9 cellular contexts compared by ENCODE assay signal in genomic region chr7:42235734-42236133, GRCh38. TPM values are rescaled to one million over a fixed set of nuclear protein-coding genes. Genes with fewer than 3 reads are reported as not detected.
DNase-seq lines count a peak whose midpoint lies in the region; TF ChIP-seq lines count a peak whose summit lies in the region.
"Had no signal": no experiment of that assay in that cellular context is flagged by ENCODE, and none has a peak within 500 bp of the region (broad histone marks: within the 10 kb centered on the region; RNA-seq: fewer than 3 reads in every experiment).

No MANE protein-coding gene starts in this region.

- peak overlapping the region; percentile 71 for H2BK120ac ChIP-seq in mesenchymal stem cell (ENCODE audit: low read depth, low read length)

- H3K27ac Mint-ChIP-seq in activated naive CD4-positive, alpha-beta T cell treated with anti-CD3 and anti-CD28 coated beads, Interleukin-2, amount 50 U/mL, for 24 hours = no peak overlapping the region

- no peaks in the 10 kb centered on the region for H3K9me3 ChIP-seq in mesenchymal stem cell (ENCODE audit: control insufficient read depth, low read length)
- H3K9me3 ChIP-seq in uterus = no peaks in the 10 kb centered on the region

- H2AFZ ChIP-seq in mesenchymal stem cell (ENCODE audit: low read depth, low read length) = no peak overlapping the region

- peak overlapping the region; percentile 93 for H3K9ac ChIP-seq in mesenchymal stem cell (ENCODE audit: low read length)

- H3K27me3 Mint-ChIP-seq in activated naive CD4-positive, alpha-beta T cell treated with anti-CD3 and anti-CD28 coated beads, Interleukin-2, amount 50 U/mL, for 24 hours = peaks cover 47% of the 10 kb centered on the region

- TF ChIP-seq CTCF in uterus (IDR thresholded peaks at IDR 0.05) = no peak

- peak overlapping the region; percentile 74 for H3K4me3 Mint-ChIP-seq in activated naive CD4-positive, alpha-beta T cell treated with anti-CD3 and anti-CD28 coated beads, Interleukin-2, amount 50 U/mL, for 24 hours

- no peak overlapping the region for H3K27ac ChIP-seq in mesenchymal stem cell (ENCODE audit: low read length, poor library complexity, severe bottlenecking)
- peak overlapping the region; percentile 95 to 99 for H3K27ac ChIP-seq in uterus

- H3K4me1 ChIP-seq in mesenchymal stem cell (ENCODE audit: control insufficient read depth, insufficient read depth, low read depth, low read length) (peaks cover 10% of the 10 kb centered on the region), uterus (peaks cover 7 to 11% of the 10 kb centered on the region in 2 donors)

- no peak overlapping the region for H2BK12ac ChIP-seq in mesenchymal stem cell (ENCODE audit: low read length in 2 of 2)

- H3K36me3 ChIP-seq in mesenchymal stem cell (ENCODE audit: control insufficient read depth in 1 of 2, insufficient read depth in 2 of 2, low read depth in 1 of 2, low read length in 2 of 2) (peaks cover 0 to 6% of the 10 kb centered on the region in 2 experiments), uterus (no peaks in the 10 kb centered on the region)

- no peak overlapping the region for H2BK15ac ChIP-seq in mesenchymal stem cell (ENCODE audit: low read depth, poor library complexity, severe bottlenecking)

- no peak overlapping the region for H2AK5ac ChIP-seq in mesenchymal stem cell (ENCODE audit: low read length, severe bottlenecking)

- peak overlapping the region in 1 of 2 experiments; percentile 37 for H3K4ac ChIP-seq in mesenchymal stem cell (ENCODE audit: low read depth in 1 of 2, low read length in 2 of 2)

- no peak overlapping the region for H4K8ac ChIP-seq in mesenchymal stem cell (ENCODE audit: low read length)

- H3K36me3 Mint-ChIP-seq in activated naive CD4-positive, alpha-beta T cell treated with anti-CD3 and anti-CD28 coated beads, Interleukin-2, amount 50 U/mL, for 24 hours = no peaks in the 10 kb centered on the region

- peak overlapping the region; percentile 71 to 95 for H3K4me3 ChIP-seq in mesenchymal stem cell (ENCODE audit: insufficient read depth in 1 of 2, low read depth in 1 of 2, low read length in 2 of 2)
- H3K4me3 ChIP-seq in uterus = peak overlapping the region; percentile 60 to 80

- peak overlapping the region; percentile 61 to 99 for H3K18ac ChIP-seq in mesenchymal stem cell (ENCODE audit: low read depth in 1 of 2, low read length in 2 of 2)

- H4K91ac ChIP-seq in mesenchymal stem cell (ENCODE audit: low read length) = no peak overlapping the region

- TF ChIP-seq POLR2A in uterus (IDR thresholded peaks at IDR 0.05) = no peak

- peak overlapping the region; percentile 97 for H3K4me2 ChIP-seq in mesenchymal stem cell (ENCODE audit: low read length, poor library complexity, severe bottlenecking)

- H3K4me1 Mint-ChIP-seq in activated naive CD4-positive, alpha-beta T cell treated with anti-CD3 and anti-CD28 coated beads, Interleukin-2, amount 50 U/mL, for 24 hours = peaks cover 13% of the 10 kb centered on the region

- H3K27me3 ChIP-seq in mesenchymal stem cell (ENCODE audit: control insufficient read depth in 1 of 2, insufficient read depth in 1 of 2, low read length in 2 of 2) (no peaks in the 10 kb centered on the region), uterus (no peaks in the 10 kb centered on the region)

- in situ Hi-C loops in T47D (cut with HindIII; ENCODE audit: low pct_unique_long_range_greater_than_20kb, low sequenced_read_pairs) = no loop called here

- peaks cover 8% of the 10 kb centered on the region for H3K79me1 ChIP-seq in mesenchymal stem cell (replicated peaks; ENCODE audit: low read length, poor library complexity, severe bottlenecking)

- no peak overlapping the region for H2BK5ac ChIP-seq in mesenchymal stem cell (ENCODE audit: low read depth, low read length, poor library complexity, severe bottlenecking)

- H3K9me3 Mint-ChIP-seq in activated naive CD4-positive, alpha-beta T cell treated with anti-CD3 and anti-CD28 coated beads, Interleukin-2, amount 50 U/mL, for 24 hours = no peaks in the 10 kb centered on the region

- DNase-seq in activated naive CD4-positive, alpha-beta T cell (lab: John Stamatoyannopoulos, UW) = no peak
- DNase-seq in T47D (ENCODE audit: low read depth in 1 of 2, low spot score in 1 of 2) (peak; percentile 37 to 65), mesenchymal stem cell (peak; percentile 17), uterus (peak in 1 of 2 donors; percentile 48), NCI-H226 (no peak), GM19238 (ENCODE audit: insufficient read length, low spot score) (no peak)
- DNase-seq in stimulated activated CD4-positive, alpha-beta T cell treated with anti-CD3 and anti-CD28 coated beads, Interleukin-4, amount 100 ng/mL, for 24 hours = no peak
- DNase-seq: KG1 had no signal

- WGBS in mesenchymal stem cell = 1% methylated on average over 11 of the region's 12 CpGs

- intact Hi-C loops in uterus (cut with DNase I; ENCODE audit: low total_unique reads) = no loop called here

- peak overlapping the region in 1 of 2 experiments; percentile 34 for H3K23ac ChIP-seq in mesenchymal stem cell (ENCODE audit: low read length in 2 of 2)

- H3K14ac ChIP-seq in mesenchymal stem cell (ENCODE audit: low read length in 2 of 2) = peak overlapping the region in 1 of 2 experiments; percentile 26

RNA-seq across cellular contexts. Expression of gene GLI3, which starts 1.3 kb away (rescaled TPM):
- 10.2 TPM for polyA plus RNA-seq in mesenchymal stem cell (2013, experiment 1 of 2)
- polyA plus RNA-seq in mesenchymal stem cell (2013, experiment 2 of 2) = 10.0 TPM
- 100 to 1,000 TPM in 1 of 4 donors, 10 to 100 TPM in 3; 16.5 to 105 (median 22.6) TPM for total RNA-seq in uterus

Comparison
In these comparisons a context has a peak if more than half of its experiments do, and no peak if none do; other contexts are left out.
1. DNase-seq: peak in T47D (2 of 2) and mesenchymal stem cell (single experiment); none in activated naive CD4-positive, alpha-beta T cell (0 of 4), NCI-H226 (single experiment), stimulated activated CD4-positive, alpha-beta T cell treated with anti-CD3 and anti-CD28 coated beads, Interleukin-4, amount 100 ng/mL, for 24 hours (single experiment) and GM19238 (single experiment).